8 cellular contexts compared by ENCODE assay signal in genomic region chr3:52005571-52005986, GRCh38. TPM values are rescaled to one million over a fixed set of nuclear protein-coding genes. Genes with fewer than 3 reads are reported as not detected.
A peak's percentile ranks its signal among the peaks of the same experiment; 100 is the strongest.
DNase-seq lines count a peak whose midpoint lies in the region; ATAC-seq and TF ChIP-seq lines count a peak whose summit lies in the region.

No MANE protein-coding gene starts in this region.

- H3K36me3 Mint-ChIP-seq in brain, result no peaks in the 10 kb centered on the region

- no peaks in the 10 kb centered on the region for H3K4me1 ChIP-seq in aorta (ENCODE audit: control insufficient read depth in 1 of 2, insufficient read depth in 2 of 2, low read length in 2 of 2)

- no peak overlapping the region for H3K4me3 ChIP-seq in aorta (ENCODE audit: low read length in 2 of 2)

- peak overlapping the region in 4 of 5 experiments; percentile 37 to 92 (median 89) for H3K27ac Mint-ChIP-seq in brain

- peak; percentile 64 for DNase-seq in Right ventricle myocardium inferior (ENCODE audit: missing footprints)
- no peak for DNase-seq in cardiac septum (ENCODE audit: low spot score)
- DNase-seq in left lobe of liver (ENCODE audit: low spot score), result peak; percentile 66
- peak in 1 of 2 donors; percentile 87 for DNase-seq in aorta
- DNase-seq in OCI-M2 (lab: John Stamatoyannopoulos, UW; ENCODE audit: unreplicated experiment), result no peak
- no peak for DNase-seq in foreskin melanocyte
- DNase-seq in stimulated activated CD4-positive, alpha-beta T cell treated with anti-CD3 and anti-CD28 coated beads, Interleukin-2, amount 100 ng/mL, for 48 hours, result no peak

- no peaks in the 10 kb centered on the region for H3K9me3 Mint-ChIP-seq in brain

- ATAC-seq in Right ventricle myocardium inferior (peak; percentile 7), left lobe of liver (peak; percentile 78), aorta (ENCODE audit: low FRiP score) (peak; percentile 34)

- peak overlapping the region in 3 of 5 experiments; percentile 45 to 58 (median 51) for H3K4me3 Mint-ChIP-seq in brain

- 10 to 12% methylated on average over 15 of the region's 15 CpGs for WGBS in aorta, 2 donors

- no peak overlapping the region for H3K27ac ChIP-seq in aorta (ENCODE audit: low read depth in 1 of 2, low read length in 2 of 2)

- H3K27me3 Mint-ChIP-seq in brain, result peaks cover under 1% of the 10 kb centered on the region

- H3K27me3 ChIP-seq in aorta (ENCODE audit: control insufficient read depth in 1 of 2, insufficient read depth in 2 of 2, low read length in 1 of 2), result no peaks in the 10 kb centered on the region

- intact Hi-C loops in Right ventricle myocardium inferior (cut with DNase I) (no loop called here), cardiac septum (cut with DNase I) (loop anchor here (1.0 to 10.0 kb wide), 3 partner anchors 103 to 329 kb away; no protein-coding TSS in a partner anchor), aorta (cut with DNase I) (loop anchor here in 1 of 2 donors (10.0 kb wide), 1 partner anchor 339 kb away; no protein-coding TSS in a partner anchor)

- TF ChIP-seq CTCF in brain (conservative IDR thresholded peaks at IDR 0.05), result no peak

- H3K4me1 Mint-ChIP-seq in brain, result peaks cover 62% of the 10 kb centered on the region

- no peaks in the 10 kb centered on the region for H3K36me3 ChIP-seq in aorta (ENCODE audit: control insufficient read depth in 1 of 2, insufficient read depth in 2 of 2, low read length in 1 of 2)

- no peaks in the 10 kb centered on the region for H3K9me3 ChIP-seq in aorta (ENCODE audit: control insufficient read depth, low read length)

RNA-seq across cellular contexts. Expression of gene RPL29, which starts 9.9 kb away (rescaled TPM):
- total RNA-seq in Right ventricle myocardium inferior (677 TPM), cardiac septum (466 TPM), left lobe of liver (392 TPM), aorta (100 to 1,000 TPM; 617 to 792 TPM)
- polyA plus RNA-seq in brain (ENCODE audit: insufficient read depth, low read depth, low replicate concordance) (1,543 TPM), aorta (1,000 to 10,000 TPM; 1,520 to 2,218 TPM)

RNA-seq across cellular contexts. Expression of gene ACY1, which starts 22.2 kb away (rescaled TPM):
- 32.3 TPM for total RNA-seq in Right ventricle myocardium inferior
- 20.3 TPM for total RNA-seq in cardiac septum
- polyA plus RNA-seq in brain (ENCODE audit: insufficient read depth, low read depth, low replicate concordance), result 11.5 TPM
- 301 TPM for total RNA-seq in left lobe of liver
- total RNA-seq in aorta, result 10 to 100 TPM in 1 of 2 donors, 1 to 10 TPM in 1; 7.2 to 16.5 TPM
- polyA plus RNA-seq in aorta, result 100 to 1,000 TPM in 1 of 2 donors, 10 to 100 TPM in 1; 12.2 to 102 TPM

RNA-seq across cellular contexts. Expression of gene ABHD14A, which starts 30.7 kb away (rescaled TPM):
- total RNA-seq in Right ventricle myocardium inferior, result 31.5 TPM
- total RNA-seq in cardiac septum, result 12.5 TPM
- polyA plus RNA-seq in brain (ENCODE audit: insufficient read depth, low read depth, low replicate concordance), result 70.3 TPM
- 13.8 TPM for total RNA-seq in left lobe of liver
- 10 to 100 TPM in 1 of 2 donors, 1 to 10 TPM in 1; 4.7 to 16.0 TPM for total RNA-seq in aorta
- 10 to 100 TPM in 1 of 2 donors, 1 to 10 TPM in 1; 9.5 to 23.0 TPM for polyA plus RNA-seq in aorta

RNA-seq across cellular contexts. Expression of gene ABHD14B, which starts 31.7 kb away (rescaled TPM):
- total RNA-seq in Right ventricle myocardium inferior, result 13.8 TPM
- 13.6 TPM for total RNA-seq in cardiac septum
- polyA plus RNA-seq in brain (ENCODE audit: insufficient read depth, low read depth, low replicate concordance), result 39.3 TPM
- 113 TPM for total RNA-seq in left lobe of liver
- 10 to 100 TPM; 18.2 to 40.0 TPM for total RNA-seq in aorta
- polyA plus RNA-seq in aorta, result 10 to 100 TPM; 44.2 to 45.3 TPM

RNA-seq across cellular contexts. Expression of gene PCBP4, which starts 38.3 kb away (rescaled TPM):
- total RNA-seq in Right ventricle myocardium inferior (79.8 TPM), cardiac septum (91.4 TPM), left lobe of liver (7.4 TPM), aorta (10 to 100 TPM; 58.1 to 63.7 TPM)
- polyA plus RNA-seq in brain (ENCODE audit: insufficient read depth, low read depth, low replicate concordance) (151 TPM), aorta (100 to 1,000 TPM in 1 of 2 donors, 10 to 100 TPM in 1; 29.4 to 124 TPM)

Comparison
In these comparisons a context has a peak if more than half of its experiments do, and no peak if none do; other contexts are left out.
1. DNase-seq: peak in Right ventricle myocardium inferior (single experiment) and left lobe of liver (single experiment); none in cardiac septum (single experiment), OCI-M2 (single experiment), foreskin melanocyte (single experiment) and stimulated activated CD4-positive, alpha-beta T cell treated with anti-CD3 and anti-CD28 coated beads, Interleukin-2, amount 100 ng/mL, for 48 hours (0 of 2).
2. ATAC-seq: peak in every context shown above with its lines; median percentile 78 in left lobe of liver; 34 in aorta; 7 in Right ventricle myocardium inferior.